In the genomic region with DNA sequence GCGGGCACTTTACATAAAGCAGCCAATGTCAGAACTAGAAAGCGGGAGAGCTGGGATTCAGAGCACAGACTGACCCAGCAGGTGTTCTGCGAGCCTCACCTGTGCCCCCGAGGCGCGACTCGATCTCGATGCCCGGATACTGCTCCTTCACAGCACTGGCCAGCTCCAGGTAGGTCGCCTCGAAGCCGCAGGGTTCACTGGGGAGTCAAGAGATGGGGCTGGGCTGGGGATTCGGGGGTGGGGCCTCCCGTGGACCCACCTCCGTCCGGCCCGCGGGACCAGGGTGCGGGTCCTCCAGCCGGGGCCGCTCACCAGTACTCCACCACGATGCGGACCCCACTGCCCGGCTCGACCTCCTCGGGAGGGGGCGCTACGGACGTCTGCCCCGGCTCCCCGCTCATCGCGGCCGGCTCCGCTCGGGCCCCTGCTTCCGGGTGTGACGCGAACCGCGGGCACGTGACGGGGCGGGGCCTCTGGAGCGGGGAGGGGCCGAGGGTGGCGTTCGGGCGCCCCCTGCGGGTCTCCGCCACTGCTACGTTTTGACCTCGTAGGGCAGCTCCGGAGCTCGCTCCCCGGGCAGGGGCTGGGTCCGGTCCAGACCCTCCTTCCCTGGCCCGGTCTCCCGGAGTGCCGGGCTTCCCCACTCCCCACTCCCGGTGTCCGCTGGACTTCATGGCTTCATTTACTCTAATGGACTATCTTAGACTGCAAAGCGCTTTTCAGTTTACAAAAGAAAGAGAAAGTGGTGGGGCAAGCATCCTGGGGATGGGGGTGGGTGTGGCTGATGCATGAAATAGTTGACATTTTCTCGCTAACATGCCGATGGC, we compare ENCODE assay signal across 1 cellular context.
TF ChIP-seq lines count a peak whose summit lies in the region.

A gene with protein sequence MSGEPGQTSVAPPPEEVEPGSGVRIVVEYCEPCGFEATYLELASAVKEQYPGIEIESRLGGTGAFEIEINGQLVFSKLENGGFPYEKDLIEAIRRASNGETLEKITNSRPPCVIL (minus strand): TSS at position 438 of the 827 bp plus-strand sequence. CDS start 37 bp downstream, at position 401.

TF ChIP-seq in HepG2, 621 proteins besides CTCF, POLR2A, EP300 and RAD21 (continued from another document and continues in another):
- TF ChIP-seq ZNF646 (CRISPR knock-in tag; IDR thresholded peaks at IDR 0.05) (no peak), NR2C2 (CRISPR knock-in tag; IDR thresholded peaks at IDR 0.05; ENCODE audit: borderline replicate concordance) (peak; percentile 86), RXRB (CRISPR knock-in tag; IDR thresholded peaks at IDR 0.05; ENCODE audit: borderline replicate concordance) (peak; percentile 84; the same call in 1 of the 2 replicates), NR3C1 (CRISPR knock-in tag; IDR thresholded peaks at IDR 0.05) (no peak), ZNF496 (CRISPR knock-in tag; IDR thresholded peaks at IDR 0.05; ENCODE audit: insufficient replicate concordance) (no peak), ZNF761 (CRISPR knock-in tag; conservative IDR thresholded peaks at IDR 0.05) (no peak; the same call in 1 of the 2 replicates), GFI1 (CRISPR knock-in tag; IDR thresholded peaks at IDR 0.05; ENCODE audit: borderline replicate concordance) (peak; percentile 77; the same call in 1 of the 2 replicates), MXI1 (IDR thresholded peaks at IDR 0.05; ENCODE audit: borderline replicate concordance, low read depth, low read length) (peak; percentile 85; the same call in 2 of the 3 replicates), CCDC6 (CRISPR knock-in tag; IDR thresholded peaks at IDR 0.05) (peak; percentile 60; the same call in 1 of the 2 replicates), TSC22D2 (CRISPR knock-in tag; IDR thresholded peaks at IDR 0.05; ENCODE audit: borderline replicate concordance) (no peak), NFATC3 (CRISPR knock-in tag; IDR thresholded peaks at IDR 0.05) (peak; percentile 83; the same call in 1 of the 2 replicates), ARNT (IDR thresholded peaks at IDR 0.05) (no peak), RFXANK (CRISPR knock-in tag; IDR thresholded peaks at IDR 0.05) (0 out of 2 replicates have a peak, but pooled peaks have one; percentile 54), TBP (CRISPR knock-in tag; IDR thresholded peaks at IDR 0.05) (0 out of 2 replicates have a peak, but pooled peaks have one; percentile 81), ZNF468 (CRISPR knock-in tag; IDR thresholded peaks at IDR 0.05) (no peak), SYNCRIP (IDR thresholded peaks at IDR 0.05; ENCODE audit: insufficient read depth, low read depth, low read length) (no peak), ZNF850 (CRISPR knock-in tag; conservative IDR thresholded peaks at IDR 0.05) (peak; percentile 93), ZNF138 (CRISPR knock-in tag; IDR thresholded peaks at IDR 0.05; ENCODE audit: low read depth) (no peak), TEF (CRISPR knock-in tag; IDR thresholded peaks at IDR 0.05) (no peak), ZZZ3 (CRISPR knock-in tag; IDR thresholded peaks at IDR 0.05; ENCODE audit: borderline replicate concordance) (no peak; the same call in 1 of the 2 replicates), FIP1L1 (IDR thresholded peaks at IDR 0.05; ENCODE audit: borderline replicate concordance, insufficient read depth, low read depth, low read length) (no peak), ZNF552 (CRISPR knock-in tag; IDR thresholded peaks at IDR 0.05; ENCODE audit: borderline replicate concordance) (no peak), GZF1 (CRISPR knock-in tag; IDR thresholded peaks at IDR 0.05) (no peak), KLF6 (CRISPR knock-in tag; IDR thresholded peaks at IDR 0.05) (peak; percentile 63; the same call in 1 of the 2 replicates), ZNF33A (CRISPR knock-in tag; IDR thresholded peaks at IDR 0.05; ENCODE audit: borderline replicate concordance) (0 out of 2 replicates have a peak, but pooled peaks have one; percentile 81), TEAD2 (CRISPR knock-in tag; IDR thresholded peaks at IDR 0.05) (no peak; the same call in 1 of the 2 replicates), NCOA2 (CRISPR knock-in tag; IDR thresholded peaks at IDR 0.05) (peak; percentile 54; the same call in 1 of the 2 replicates), AGO2 (optimal IDR thresholded peaks at IDR 0.05; ENCODE audit: low read depth, low read length) (peak; percentile 81), STAT5B (CRISPR knock-in tag; IDR thresholded peaks at IDR 0.05) (no peak), ZNF331 (CRISPR knock-in tag; IDR thresholded peaks at IDR 0.05) (peak; percentile 76)
- TF ChIP-seq, protein P1, sequence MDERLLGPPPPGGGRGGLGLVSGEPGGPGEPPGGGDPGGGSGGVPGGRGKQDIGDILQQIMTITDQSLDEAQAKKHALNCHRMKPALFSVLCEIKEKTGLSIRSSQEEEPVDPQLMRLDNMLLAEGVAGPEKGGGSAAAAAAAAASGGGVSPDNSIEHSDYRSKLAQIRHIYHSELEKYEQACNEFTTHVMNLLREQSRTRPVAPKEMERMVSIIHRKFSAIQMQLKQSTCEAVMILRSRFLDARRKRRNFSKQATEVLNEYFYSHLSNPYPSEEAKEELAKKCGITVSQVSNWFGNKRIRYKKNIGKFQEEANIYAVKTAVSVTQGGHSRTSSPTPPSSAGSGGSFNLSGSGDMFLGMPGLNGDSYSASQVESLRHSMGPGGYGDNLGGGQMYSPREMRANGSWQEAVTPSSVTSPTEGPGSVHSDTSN (CRISPR knock-in tag; IDR thresholded peaks at IDR 0.05), result no peak
- TF ChIP-seq, protein P2, sequence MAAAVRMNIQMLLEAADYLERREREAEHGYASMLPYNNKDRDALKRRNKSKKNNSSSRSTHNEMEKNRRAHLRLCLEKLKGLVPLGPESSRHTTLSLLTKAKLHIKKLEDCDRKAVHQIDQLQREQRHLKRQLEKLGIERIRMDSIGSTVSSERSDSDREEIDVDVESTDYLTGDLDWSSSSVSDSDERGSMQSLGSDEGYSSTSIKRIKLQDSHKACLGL (CRISPR knock-in tag; IDR thresholded peaks at IDR 0.05), result peak; percentile 86; the same call in 1 of the 2 replicates
- TF ChIP-seq, protein P3, sequence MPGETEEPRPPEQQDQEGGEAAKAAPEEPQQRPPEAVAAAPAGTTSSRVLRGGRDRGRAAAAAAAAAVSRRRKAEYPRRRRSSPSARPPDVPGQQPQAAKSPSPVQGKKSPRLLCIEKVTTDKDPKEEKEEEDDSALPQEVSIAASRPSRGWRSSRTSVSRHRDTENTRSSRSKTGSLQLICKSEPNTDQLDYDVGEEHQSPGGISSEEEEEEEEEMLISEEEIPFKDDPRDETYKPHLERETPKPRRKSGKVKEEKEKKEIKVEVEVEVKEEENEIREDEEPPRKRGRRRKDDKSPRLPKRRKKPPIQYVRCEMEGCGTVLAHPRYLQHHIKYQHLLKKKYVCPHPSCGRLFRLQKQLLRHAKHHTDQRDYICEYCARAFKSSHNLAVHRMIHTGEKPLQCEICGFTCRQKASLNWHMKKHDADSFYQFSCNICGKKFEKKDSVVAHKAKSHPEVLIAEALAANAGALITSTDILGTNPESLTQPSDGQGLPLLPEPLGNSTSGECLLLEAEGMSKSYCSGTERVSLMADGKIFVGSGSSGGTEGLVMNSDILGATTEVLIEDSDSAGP (CRISPR knock-in tag; IDR thresholded peaks at IDR 0.05; ENCODE audit: borderline replicate concordance), result peak; percentile 94; the same call in 1 of the 2 replicates
- TF ChIP-seq, protein P4, sequence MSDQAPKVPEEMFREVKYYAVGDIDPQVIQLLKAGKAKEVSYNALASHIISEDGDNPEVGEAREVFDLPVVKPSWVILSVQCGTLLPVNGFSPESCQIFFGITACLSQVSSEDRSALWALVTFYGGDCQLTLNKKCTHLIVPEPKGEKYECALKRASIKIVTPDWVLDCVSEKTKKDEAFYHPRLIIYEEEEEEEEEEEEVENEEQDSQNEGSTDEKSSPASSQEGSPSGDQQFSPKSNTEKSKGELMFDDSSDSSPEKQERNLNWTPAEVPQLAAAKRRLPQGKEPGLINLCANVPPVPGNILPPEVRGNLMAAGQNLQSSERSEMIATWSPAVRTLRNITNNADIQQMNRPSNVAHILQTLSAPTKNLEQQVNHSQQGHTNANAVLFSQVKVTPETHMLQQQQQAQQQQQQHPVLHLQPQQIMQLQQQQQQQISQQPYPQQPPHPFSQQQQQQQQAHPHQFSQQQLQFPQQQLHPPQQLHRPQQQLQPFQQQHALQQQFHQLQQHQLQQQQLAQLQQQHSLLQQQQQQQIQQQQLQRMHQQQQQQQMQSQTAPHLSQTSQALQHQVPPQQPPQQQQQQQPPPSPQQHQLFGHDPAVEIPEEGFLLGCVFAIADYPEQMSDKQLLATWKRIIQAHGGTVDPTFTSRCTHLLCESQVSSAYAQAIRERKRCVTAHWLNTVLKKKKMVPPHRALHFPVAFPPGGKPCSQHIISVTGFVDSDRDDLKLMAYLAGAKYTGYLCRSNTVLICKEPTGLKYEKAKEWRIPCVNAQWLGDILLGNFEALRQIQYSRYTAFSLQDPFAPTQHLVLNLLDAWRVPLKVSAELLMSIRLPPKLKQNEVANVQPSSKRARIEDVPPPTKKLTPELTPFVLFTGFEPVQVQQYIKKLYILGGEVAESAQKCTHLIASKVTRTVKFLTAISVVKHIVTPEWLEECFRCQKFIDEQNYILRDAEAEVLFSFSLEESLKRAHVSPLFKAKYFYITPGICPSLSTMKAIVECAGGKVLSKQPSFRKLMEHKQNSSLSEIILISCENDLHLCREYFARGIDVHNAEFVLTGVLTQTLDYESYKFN (CRISPR knock-in tag; conservative IDR thresholded peaks at IDR 0.05), result peak; percentile 73
- TF ChIP-seq, protein P5, sequence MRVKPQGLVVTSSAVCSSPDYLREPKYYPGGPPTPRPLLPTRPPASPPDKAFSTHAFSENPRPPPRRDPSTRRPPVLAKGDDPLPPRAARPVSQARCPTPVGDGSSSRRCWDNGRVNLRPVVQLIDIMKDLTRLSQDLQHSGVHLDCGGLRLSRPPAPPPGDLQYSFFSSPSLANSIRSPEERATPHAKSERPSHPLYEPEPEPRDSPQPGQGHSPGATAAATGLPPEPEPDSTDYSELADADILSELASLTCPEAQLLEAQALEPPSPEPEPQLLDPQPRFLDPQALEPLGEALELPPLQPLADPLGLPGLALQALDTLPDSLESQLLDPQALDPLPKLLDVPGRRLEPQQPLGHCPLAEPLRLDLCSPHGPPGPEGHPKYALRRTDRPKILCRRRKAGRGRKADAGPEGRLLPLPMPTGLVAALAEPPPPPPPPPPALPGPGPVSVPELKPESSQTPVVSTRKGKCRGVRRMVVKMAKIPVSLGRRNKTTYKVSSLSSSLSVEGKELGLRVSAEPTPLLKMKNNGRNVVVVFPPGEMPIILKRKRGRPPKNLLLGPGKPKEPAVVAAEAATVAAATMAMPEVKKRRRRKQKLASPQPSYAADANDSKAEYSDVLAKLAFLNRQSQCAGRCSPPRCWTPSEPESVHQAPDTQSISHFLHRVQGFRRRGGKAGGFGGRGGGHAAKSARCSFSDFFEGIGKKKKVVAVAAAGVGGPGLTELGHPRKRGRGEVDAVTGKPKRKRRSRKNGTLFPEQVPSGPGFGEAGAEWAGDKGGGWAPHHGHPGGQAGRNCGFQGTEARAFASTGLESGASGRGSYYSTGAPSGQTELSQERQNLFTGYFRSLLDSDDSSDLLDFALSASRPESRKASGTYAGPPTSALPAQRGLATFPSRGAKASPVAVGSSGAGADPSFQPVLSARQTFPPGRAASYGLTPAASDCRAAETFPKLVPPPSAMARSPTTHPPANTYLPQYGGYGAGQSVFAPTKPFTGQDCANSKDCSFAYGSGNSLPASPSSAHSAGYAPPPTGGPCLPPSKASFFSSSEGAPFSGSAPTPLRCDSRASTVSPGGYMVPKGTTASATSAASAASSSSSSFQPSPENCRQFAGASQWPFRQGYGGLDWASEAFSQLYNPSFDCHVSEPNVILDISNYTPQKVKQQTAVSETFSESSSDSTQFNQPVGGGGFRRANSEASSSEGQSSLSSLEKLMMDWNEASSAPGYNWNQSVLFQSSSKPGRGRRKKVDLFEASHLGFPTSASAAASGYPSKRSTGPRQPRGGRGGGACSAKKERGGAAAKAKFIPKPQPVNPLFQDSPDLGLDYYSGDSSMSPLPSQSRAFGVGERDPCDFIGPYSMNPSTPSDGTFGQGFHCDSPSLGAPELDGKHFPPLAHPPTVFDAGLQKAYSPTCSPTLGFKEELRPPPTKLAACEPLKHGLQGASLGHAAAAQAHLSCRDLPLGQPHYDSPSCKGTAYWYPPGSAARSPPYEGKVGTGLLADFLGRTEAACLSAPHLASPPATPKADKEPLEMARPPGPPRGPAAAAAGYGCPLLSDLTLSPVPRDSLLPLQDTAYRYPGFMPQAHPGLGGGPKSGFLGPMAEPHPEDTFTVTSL (CRISPR knock-in tag; IDR thresholded peaks at IDR 0.05; ENCODE audit: borderline replicate concordance), result peak; percentile 57; the same call in 1 of the 2 replicates
